In the genomic region with DNA sequence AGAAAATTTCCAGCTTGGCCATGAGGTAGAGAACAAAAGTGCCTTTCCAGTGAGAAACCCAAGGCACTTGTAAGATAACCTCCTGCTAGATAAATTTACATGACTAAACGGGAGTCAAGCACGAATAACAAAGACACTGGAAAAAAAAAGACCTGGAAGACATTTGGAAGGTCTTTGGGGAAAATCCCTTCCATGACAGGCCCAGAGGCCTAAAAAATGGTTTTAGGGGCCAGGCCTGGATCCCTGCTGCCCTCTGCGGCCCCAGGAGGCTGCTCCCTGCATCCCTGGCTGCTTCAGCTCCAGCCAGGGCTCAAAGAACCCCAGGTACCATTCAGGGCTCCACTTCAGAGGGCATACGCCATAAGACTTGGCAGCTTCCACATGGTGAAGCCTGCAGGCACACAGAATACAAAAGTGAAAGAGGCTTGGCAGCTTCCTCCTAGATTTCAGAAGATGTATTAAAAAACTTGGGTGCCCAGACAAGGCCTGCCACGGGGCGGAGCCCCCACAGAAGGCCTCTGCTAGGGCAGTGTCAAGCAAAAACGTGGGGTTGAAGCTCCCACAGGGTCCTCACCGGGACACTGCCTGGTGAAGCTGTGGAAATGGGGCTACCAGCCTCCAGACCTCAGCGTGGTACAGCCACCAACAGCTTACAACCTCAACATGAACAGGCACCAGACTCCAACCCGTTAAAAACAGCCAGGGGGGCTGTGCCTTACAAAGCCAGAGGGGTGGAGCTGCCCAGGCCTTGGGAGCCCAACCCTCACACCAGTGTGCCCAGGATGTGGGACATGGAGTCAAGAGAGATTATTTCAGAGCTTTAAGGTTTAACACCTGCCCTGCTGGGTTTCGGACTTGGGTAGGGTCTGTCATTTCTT, we compare ENCODE assay signal across 9 cellular contexts.
DNase-seq lines count a peak whose midpoint lies in the region; TF ChIP-seq lines count a peak whose summit lies in the region.
"Had no signal": no experiment of that assay in that cellular context is flagged by ENCODE, and none has a peak within 500 bp of the region (broad histone marks: within the 10 kb centered on the region; RNA-seq: fewer than 3 reads in every experiment).

No MANE protein-coding gene starts in this region.

- intact Hi-C loops in transverse colon (cut with DNase I; ENCODE audit: low total_unique reads) = no loop called here

- no peaks in the 10 kb centered on the region for H3K9me3 Mint-ChIP-seq in activated T-cell treated with anti-CD3 and anti-CD28 coated beads, Interleukin-2, amount 50 U/mL, for 24 hours
- no peaks in the 10 kb centered on the region for H3K9me3 Mint-ChIP-seq in T-helper 2 cell treated with Interferon-gamma antibody and Interleukin-4, amounts not matched to agents 5 μg/mL and 100 μg/mL, for 36 hours

- peak; percentile 26 for DNase-seq in stimulated activated CD4-positive, alpha-beta T cell treated with anti-CD3 and anti-CD28 coated beads, Interleukin-15, amount 100 ng/mL, for 24 hours
- no peak for DNase-seq in stimulated activated CD4-positive, alpha-beta T cell treated with anti-CD3 and anti-CD28 coated beads, Interleukin-2, amount 100 ng/mL, for 48 hours
- peak; percentile 61 for DNase-seq in activated T-cell treated with anti-CD3 and anti-CD28 coated beads, Interleukin-2, amount 50 U/mL, for 24 hours
- DNase-seq in iPS-NIHi7 (ENCODE audit: extremely low spot score) (peak; percentile 75), transverse colon (no peak), ureter (ENCODE audit: low spot score) (no peak), DMS153 treated with DMSO at 0.1 percent for 48 hours (lab: John Stamatoyannopoulos, UW; ENCODE audit: unreplicated experiment) (no peak)
- no peak for DNase-seq in T-helper 2 cell treated with Interferon-gamma antibody and Interleukin-4, amounts not matched to agents 5 μg/mL and 100 μg/mL, for 36 hours (ENCODE audit: low spot score)
- DNase-seq: GM23248 had no signal

- no peaks in the 10 kb centered on the region for H3K27me3 Mint-ChIP-seq in activated T-cell treated with anti-CD3 and anti-CD28 coated beads, Interleukin-2, amount 50 U/mL, for 24 hours
- H3K27me3 Mint-ChIP-seq in T-helper 2 cell treated with Interferon-gamma antibody and Interleukin-4, amounts not matched to agents 5 μg/mL and 100 μg/mL, for 36 hours (ENCODE audit: low read depth) = no peaks in the 10 kb centered on the region

- TF ChIP-seq CTCF in transverse colon (IDR thresholded peaks at IDR 0.05) = no peak

- peaks cover 0 to 10% (median 2%) of the 10 kb centered on the region in 4 donors for H3K4me1 ChIP-seq in transverse colon

- no peaks in the 10 kb centered on the region for H3K36me3 Mint-ChIP-seq in activated T-cell treated with anti-CD3 and anti-CD28 coated beads, Interleukin-2, amount 50 U/mL, for 24 hours (ENCODE audit: low read depth)
- H3K36me3 Mint-ChIP-seq in T-helper 2 cell treated with Interferon-gamma antibody and Interleukin-4, amounts not matched to agents 5 μg/mL and 100 μg/mL, for 36 hours (ENCODE audit: low read depth) = no peaks in the 10 kb centered on the region

- H3K27ac Mint-ChIP-seq in activated T-cell treated with anti-CD3 and anti-CD28 coated beads, Interleukin-2, amount 50 U/mL, for 24 hours = peak overlapping the region; percentile 83
- no peak overlapping the region for H3K27ac Mint-ChIP-seq in T-helper 2 cell treated with Interferon-gamma antibody and Interleukin-4, amounts not matched to agents 5 μg/mL and 100 μg/mL, for 36 hours

- H3K36me3 ChIP-seq in transverse colon = no peaks in the 10 kb centered on the region

- H3K4me3 ChIP-seq in transverse colon = no peak overlapping the region
- H3K4me3 ChIP-seq: GM23248 had no signal

- peaks cover 19% of the 10 kb centered on the region for H3K4me1 Mint-ChIP-seq in activated T-cell treated with anti-CD3 and anti-CD28 coated beads, Interleukin-2, amount 50 U/mL, for 24 hours (ENCODE audit: low read depth)
- H3K4me1 Mint-ChIP-seq in T-helper 2 cell treated with Interferon-gamma antibody and Interleukin-4, amounts not matched to agents 5 μg/mL and 100 μg/mL, for 36 hours (ENCODE audit: low read depth) = peaks cover 6% of the 10 kb centered on the region

- H3K4me3 Mint-ChIP-seq in activated T-cell treated with anti-CD3 and anti-CD28 coated beads, Interleukin-2, amount 50 U/mL, for 24 hours = no peak overlapping the region
- H3K4me3 Mint-ChIP-seq in T-helper 2 cell treated with Interferon-gamma antibody and Interleukin-4, amounts not matched to agents 5 μg/mL and 100 μg/mL, for 36 hours = no peak overlapping the region

- no peaks in the 10 kb centered on the region for H3K27me3 ChIP-seq in transverse colon

- TF ChIP-seq POLR2A in transverse colon (IDR thresholded peaks at IDR 0.05) = no peak

- in situ Hi-C loops in transverse colon (cut with MboI; ENCODE audit: low pct_ligation_motif_present in 1 of 4, low pct_unique_long_range_greater_than_20kb in 1 of 4, low sequenced_read_pairs in 3 of 4) = no loop called here

- no peak overlapping the region for H3K27ac ChIP-seq in transverse colon
- H3K27ac ChIP-seq: GM23248 had no signal

- no peak for TF ChIP-seq EP300 in transverse colon (IDR thresholded peaks at IDR 0.05; ENCODE audit: low read depth)

- no peaks in the 10 kb centered on the region for H3K9me3 ChIP-seq in transverse colon

- 70 to 71% methylated on average over 2 to 11 of the region's 11 CpGs for WGBS in transverse colon (ENCODE audit: low coverage in 1 of 2), 2 donors

Comparison
In these comparisons a context has a peak if more than half of its experiments do, and no peak if none do; other contexts are left out.
1. DNase-seq: peak in stimulated activated CD4-positive, alpha-beta T cell treated with anti-CD3 and anti-CD28 coated beads, Interleukin-15, amount 100 ng/mL, for 24 hours (single experiment), activated T-cell treated with anti-CD3 and anti-CD28 coated beads, Interleukin-2, amount 50 U/mL, for 24 hours (single experiment) and iPS-NIHi7 (single experiment); none in stimulated activated CD4-positive, alpha-beta T cell treated with anti-CD3 and anti-CD28 coated beads, Interleukin-2, amount 100 ng/mL, for 48 hours (0 of 2), transverse colon (single experiment), ureter (single experiment), T-helper 2 cell treated with Interferon-gamma antibody and Interleukin-4, amounts not matched to agents 5 μg/mL and 100 μg/mL, for 36 hours (single experiment) and DMS153 treated with DMSO at 0.1 percent for 48 hours (single experiment).